In the genomic region with DNA sequence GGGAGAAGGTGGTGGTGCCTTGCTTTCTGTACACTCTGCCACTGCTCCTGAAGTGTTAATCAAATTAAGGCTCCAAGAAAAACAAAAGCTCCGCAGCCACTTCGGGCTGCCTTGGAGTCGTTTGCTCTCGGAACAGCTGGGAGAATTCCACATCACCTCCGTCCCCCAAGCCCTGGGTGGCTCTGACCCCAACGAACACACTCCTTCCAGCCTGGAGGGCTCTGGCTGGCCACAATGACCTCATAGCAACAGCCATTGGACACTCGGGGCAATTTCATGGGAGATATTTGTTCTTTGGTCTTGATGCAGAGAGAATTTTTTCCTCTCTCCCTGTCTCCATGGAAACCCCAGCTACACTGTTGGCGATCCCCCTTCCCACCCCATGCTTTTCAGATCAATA, we compare ENCODE assay signal across 14 cellular contexts. TPM values are rescaled to one million over a fixed set of nuclear protein-coding genes. Genes with fewer than 3 reads are reported as not detected.
DNase-seq lines count a peak whose midpoint lies in the region; ATAC-seq, FAIRE-seq and TF ChIP-seq lines count a peak whose summit lies in the region.
"Had no signal": no experiment of that assay in that cellular context is flagged by ENCODE, and none has a peak within 500 bp of the region (broad histone marks: within the 10 kb centered on the region; RNA-seq: fewer than 3 reads in every experiment).

No MANE protein-coding gene starts in this region.

- H3K4me3 Mint-ChIP-seq in activated CD8-positive, alpha-beta T cell treated with anti-CD3 and anti-CD28 coated beads, Interleukin-2, amount 10 ng/mL, durations not matched to agents 7 days and 5 days: peak overlapping the region; percentile 25
- H3K4me3 Mint-ChIP-seq in activated CD8-positive, alpha-beta T cell treated with anti-CD3 and anti-CD28 coated beads for 36 hours: no peak overlapping the region
- H3K4me3 Mint-ChIP-seq in astrocyte (ENCODE audit: unreplicated experiment): peak overlapping the region; percentile 76

- no peaks in the 10 kb centered on the region for H3K36me3 ChIP-seq in astrocyte (ENCODE audit: insufficient read depth, low read length)
- H3K36me3 ChIP-seq in lower lobe of right lung: no peaks in the 10 kb centered on the region
- H3K36me3 ChIP-seq in stomach smooth muscle (ENCODE audit: control insufficient read depth in 2 of 2, insufficient read depth in 2 of 2, low read length in 2 of 2): no peaks in the 10 kb centered on the region
- H3K36me3 ChIP-seq: neutrophil, tibial nerve had no signal

- H3K4me2 ChIP-seq in astrocyte (ENCODE audit: low read length): peak overlapping the region; percentile 77

- no peak overlapping the region for H3K27ac ChIP-seq in astrocyte (ENCODE audit: low read depth, low read length)
- H3K27ac ChIP-seq in lower lobe of right lung: no peak overlapping the region
- H3K27ac ChIP-seq in stomach smooth muscle (ENCODE audit: low read length): no peak overlapping the region
- H3K27ac ChIP-seq: foreskin keratinocyte, neutrophil, tibial nerve had no signal

- no peaks in the 10 kb centered on the region for H3K9me3 Mint-ChIP-seq in activated CD8-positive, alpha-beta T cell treated with anti-CD3 and anti-CD28 coated beads, Interleukin-2, amount 10 ng/mL, durations not matched to agents 7 days and 5 days (ENCODE audit: insufficient read depth)
- H3K9me3 Mint-ChIP-seq in activated CD8-positive, alpha-beta T cell treated with anti-CD3 and anti-CD28 coated beads for 36 hours: no peaks in the 10 kb centered on the region
- H3K9me3 Mint-ChIP-seq in astrocyte (ENCODE audit: unreplicated experiment): no peaks in the 10 kb centered on the region

- no peaks in the 10 kb centered on the region for H3K79me2 ChIP-seq in astrocyte (ENCODE audit: insufficient read depth, low read length)

- POLR2A ChIA-PET in activated CD8-positive, alpha-beta T cell treated with anti-CD3 and anti-CD28 coated beads, Interleukin-2, amount 10 ng/mL, durations not matched to agents 7 days and 5 days (lab: Charles Lee): no interaction called here
- POLR2A ChIA-PET in activated CD8-positive, alpha-beta T cell treated with anti-CD3 and anti-CD28 coated beads for 36 hours (lab: Charles Lee): interaction anchor here (0.6 kb wide), 1 partner anchor 20 kb away, joined by 3 read pairs; no protein-coding TSS in a partner anchor

- no peak for FAIRE-seq in astrocyte (lab: Jason Lieb, UNC)

- H3K4me1 Mint-ChIP-seq in activated CD8-positive, alpha-beta T cell treated with anti-CD3 and anti-CD28 coated beads, Interleukin-2, amount 10 ng/mL, durations not matched to agents 7 days and 5 days (ENCODE audit: low read depth): peaks cover 6% of the 10 kb centered on the region
- H3K4me1 Mint-ChIP-seq in activated CD8-positive, alpha-beta T cell treated with anti-CD3 and anti-CD28 coated beads for 36 hours (ENCODE audit: low read depth): peaks cover 6% of the 10 kb centered on the region
- H3K4me1 Mint-ChIP-seq in astrocyte (ENCODE audit: low read depth, unreplicated experiment): peaks cover 22% of the 10 kb centered on the region

- no peak overlapping the region for H2AFZ ChIP-seq in astrocyte (ENCODE audit: low read depth, low read length)

- no peak for DNase-seq in activated CD8-positive, alpha-beta T cell treated with anti-CD3 and anti-CD28 coated beads, Interleukin-2, amount 10 ng/mL, durations not matched to agents 7 days and 5 days
- DNase-seq in activated CD8-positive, alpha-beta T cell treated with anti-CD3 and anti-CD28 coated beads for 36 hours: no peak
- DNase-seq in astrocyte (ENCODE audit: low read depth) (no peak), lower lobe of right lung (no peak), HUDEP-2 (lab: John Stamatoyannopoulos, UW; ENCODE audit: unreplicated experiment in 76 of 76) (no peak), activated gamma-delta T cell treated with Interleukin-2 at 50 U/mL for 16 hours (no peak)
- DNase-seq: activated CD4-positive, alpha-beta T cell treated with anti-CD3 and anti-CD28 coated beads, Interleukin-2, amount 50 U/mL, for 4 hours; NCI-H2107; SHP77 treated with DMSO at 0.1 percent for 48 hours had no signal

- H3K4me1 ChIP-seq in astrocyte (ENCODE audit: insufficient read depth, low read length): peaks cover 19% of the 10 kb centered on the region
- peaks cover 18% of the 10 kb centered on the region for H3K4me1 ChIP-seq in lower lobe of right lung
- H3K4me1 ChIP-seq in stomach smooth muscle (ENCODE audit: control insufficient read depth, insufficient read depth, low read length): peaks cover 14% of the 10 kb centered on the region

- CTCF ChIA-PET in activated CD8-positive, alpha-beta T cell treated with anti-CD3 and anti-CD28 coated beads, Interleukin-2, amount 10 ng/mL, durations not matched to agents 7 days and 5 days (lab: Charles Lee): interaction anchor here (0.6 to 2.6 kb wide), 3 partner anchors 10 to 398 kb away, joined by 3 to 9 read pairs (median 3); no protein-coding TSS in a partner anchor
- CTCF ChIA-PET in activated CD8-positive, alpha-beta T cell treated with anti-CD3 and anti-CD28 coated beads for 36 hours (lab: Charles Lee): interaction anchor here (1.1 to 3.3 kb wide), 4 partner anchors 10 to 275 kb away, joined by 3 to 17 read pairs (median 4); no protein-coding TSS in a partner anchor

- H3K27me3 ChIP-seq in astrocyte (ENCODE audit: insufficient read depth, low read length): peaks cover 55% of the 10 kb centered on the region
- peaks cover 46% of the 10 kb centered on the region for H3K27me3 ChIP-seq in lower lobe of right lung (ENCODE audit: low read depth)
- peaks cover 0 to 21% of the 10 kb centered on the region in 2 donors for H3K27me3 ChIP-seq in stomach smooth muscle (ENCODE audit: control insufficient read depth in 1 of 2, insufficient read depth in 2 of 2, low read length in 2 of 2)

- no peaks in the 10 kb centered on the region for H3K36me3 Mint-ChIP-seq in activated CD8-positive, alpha-beta T cell treated with anti-CD3 and anti-CD28 coated beads, Interleukin-2, amount 10 ng/mL, durations not matched to agents 7 days and 5 days (ENCODE audit: low read depth)
- H3K36me3 Mint-ChIP-seq in activated CD8-positive, alpha-beta T cell treated with anti-CD3 and anti-CD28 coated beads for 36 hours (ENCODE audit: low read depth): no peaks in the 10 kb centered on the region
- H3K36me3 Mint-ChIP-seq in astrocyte (ENCODE audit: low read depth, unreplicated experiment): peaks cover 13% of the 10 kb centered on the region

- H3K27me3 Mint-ChIP-seq in activated CD8-positive, alpha-beta T cell treated with anti-CD3 and anti-CD28 coated beads, Interleukin-2, amount 10 ng/mL, durations not matched to agents 7 days and 5 days (ENCODE audit: low read depth): peaks cover 46% of the 10 kb centered on the region
- peaks cover 45% of the 10 kb centered on the region for H3K27me3 Mint-ChIP-seq in activated CD8-positive, alpha-beta T cell treated with anti-CD3 and anti-CD28 coated beads for 36 hours
- H3K27me3 Mint-ChIP-seq in astrocyte (ENCODE audit: low read depth, unreplicated experiment): peaks cover 37% of the 10 kb centered on the region

- no peak overlapping the region for H3K27ac Mint-ChIP-seq in activated CD8-positive, alpha-beta T cell treated with anti-CD3 and anti-CD28 coated beads, Interleukin-2, amount 10 ng/mL, durations not matched to agents 7 days and 5 days
- no peak overlapping the region for H3K27ac Mint-ChIP-seq in activated CD8-positive, alpha-beta T cell treated with anti-CD3 and anti-CD28 coated beads for 36 hours
- no peak overlapping the region for H3K27ac Mint-ChIP-seq in astrocyte (ENCODE audit: unreplicated experiment)

- H3K9ac ChIP-seq in astrocyte (ENCODE audit: low read length) (no peak overlapping the region), stomach smooth muscle (ENCODE audit: low read length in 2 of 2) (no peak overlapping the region)

- peaks cover 55% of the 10 kb centered on the region for H4K20me1 ChIP-seq in astrocyte (ENCODE audit: insufficient read depth, low read length)

- H3K9me3 ChIP-seq in astrocyte (ENCODE audit: insufficient read depth, low read depth, low read length) (no peaks in the 10 kb centered on the region), lower lobe of right lung (no peaks in the 10 kb centered on the region), stomach smooth muscle (ENCODE audit: control insufficient read depth in 2 of 2, low read length in 2 of 2) (no peaks in the 10 kb centered on the region)
- H3K9me3 ChIP-seq: neutrophil, tibial nerve had no signal

- no peak overlapping the region for H3K4me3 ChIP-seq in astrocyte (ENCODE audit: insufficient read depth, low read depth, low read length)
- H3K4me3 ChIP-seq in lower lobe of right lung: peak overlapping the region; percentile 60
- peak overlapping the region; percentile 41 to 71 for H3K4me3 ChIP-seq in stomach smooth muscle (ENCODE audit: low read length in 2 of 2)

- ATAC-seq in activated CD8-positive, alpha-beta T cell treated with anti-CD3 and anti-CD28 coated beads, Interleukin-2, amount 10 ng/mL, durations not matched to agents 7 days and 5 days: no peak
- no peak for ATAC-seq in activated CD8-positive, alpha-beta T cell treated with anti-CD3 and anti-CD28 coated beads for 36 hours
- ATAC-seq in lower lobe of right lung (no peak), GM18511 (IDR thresholded peaks at IDR 0.05; ENCODE audit: unreplicated experiment) (no peak)

- intact Hi-C loops in activated CD8-positive, alpha-beta T cell treated with anti-CD3 and anti-CD28 coated beads for 36 hours (cut with micrococcal nuclease): no loop called here
- intact Hi-C loops in lower lobe of right lung (cut with DNase I): no loop called here

- TF ChIP-seq CTCF in activated CD8-positive, alpha-beta T cell treated with anti-CD3 and anti-CD28 coated beads for 36 hours (IDR thresholded peaks at IDR 0.05): no peak
- TF ChIP-seq CTCF in astrocyte (IDR thresholded peaks at IDR 0.05; ENCODE audit: insufficient read depth, low read depth, low read length): no peak
- TF ChIP-seq CTCF in lower lobe of right lung (IDR thresholded peaks at IDR 0.05): no peak

RNA-seq across cellular contexts. Expression of a gene that starts 1.4 kb away (rescaled TPM):
- total RNA-seq in activated CD8-positive, alpha-beta T cell treated with anti-CD3 and anti-CD28 coated beads, Interleukin-2, amount 10 ng/mL, durations not matched to agents 7 days and 5 days: not detected
- not detected for total RNA-seq in activated CD8-positive, alpha-beta T cell treated with anti-CD3 and anti-CD28 coated beads for 36 hours
- total RNA-seq in astrocyte (0.91 and 1.2 TPM in 2 replicates), lower lobe of right lung (3.8 TPM)
